8 cellular contexts compared by ENCODE assay signal in the genomic region with DNA sequence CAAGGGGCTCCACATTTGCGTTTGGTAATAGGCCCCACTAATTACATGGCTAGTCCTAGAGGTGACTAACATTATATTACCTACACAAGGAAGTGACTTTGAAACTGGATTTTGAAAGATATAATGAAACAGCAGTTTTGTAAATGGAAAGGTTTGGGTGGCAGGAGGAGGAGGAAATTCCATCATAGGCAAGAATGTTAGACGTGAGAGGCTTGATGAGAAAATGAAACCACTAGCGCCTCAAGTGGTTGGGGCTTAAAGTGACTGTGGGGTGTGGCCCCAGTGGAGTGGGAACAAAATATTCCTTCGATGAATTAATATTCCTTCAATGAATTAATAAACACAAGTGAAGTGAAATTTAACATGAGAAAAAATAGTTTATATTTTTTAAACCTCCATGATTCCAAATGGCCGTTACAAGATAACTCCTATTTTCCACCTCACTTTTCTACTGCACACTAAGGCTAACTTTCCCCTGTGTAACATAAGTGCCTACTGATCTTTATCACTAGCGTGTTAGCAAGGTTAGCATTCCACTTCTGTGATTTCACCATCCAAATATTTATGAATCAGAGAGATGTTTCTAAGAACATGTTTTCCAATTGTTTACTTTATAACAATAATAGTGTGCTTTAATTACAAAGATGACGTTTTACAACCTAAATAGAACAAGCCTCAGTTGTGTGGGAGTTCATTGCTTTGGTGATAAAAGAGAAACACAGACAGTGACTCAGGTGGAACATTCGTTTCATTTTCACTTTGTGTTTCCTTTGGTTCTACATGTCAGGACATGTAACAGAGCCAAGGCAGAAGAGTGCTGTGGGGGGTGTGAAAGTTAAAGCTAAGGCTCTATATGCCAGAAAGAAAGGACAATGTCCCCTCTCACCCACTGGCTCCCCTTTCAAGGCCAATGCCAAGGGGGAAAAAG. TPM values are rescaled to one million over a fixed set of nuclear protein-coding genes. Genes with fewer than 3 reads are reported as not detected.
DNase-seq lines count a peak whose midpoint lies in the region; ATAC-seq lines count a peak whose summit lies in the region.

No MANE protein-coding gene starts in this region.

- DNase-seq in AG20443 (ENCODE audit: low spot score) (peak; percentile 71), NCI-H82 (lab: John Stamatoyannopoulos, UW) (peak; percentile 59), immature natural killer cell (peak; percentile 55 to 61 (median 61)), GM19238 (ENCODE audit: insufficient read length, low spot score) (no peak)
- peak; percentile 19 to 23 for DNase-seq in stimulated activated CD8-positive, alpha-beta memory T cell treated with anti-CD3 and anti-CD28 coated beads, Interleukin-7, amount 100 ng/mL, for 4 hours (ENCODE audit: low read depth in 2 of 2)

- no peaks in the 10 kb centered on the region for H3K9me3 Mint-ChIP-seq in activated naive CD8-positive, alpha-beta T cell (ENCODE audit: low read depth)
- no peaks in the 10 kb centered on the region for H3K9me3 Mint-ChIP-seq in immature natural killer cell

- H3K27ac Mint-ChIP-seq in activated naive CD8-positive, alpha-beta T cell, result peak overlapping the region; percentile 96
- H3K27ac Mint-ChIP-seq in immature natural killer cell, result peak overlapping the region; percentile 61 to 89 (median 83)

- H3K4me1 Mint-ChIP-seq in activated naive CD8-positive, alpha-beta T cell (ENCODE audit: low read depth), result peaks cover 30% of the 10 kb centered on the region
- H3K4me1 Mint-ChIP-seq in immature natural killer cell, result peaks cover 16 to 23% of the 10 kb centered on the region in 2 donors

- H3K4me3 Mint-ChIP-seq in activated naive CD8-positive, alpha-beta T cell, result peak overlapping the region; percentile 73
- peak overlapping the region; percentile 74 to 82 (median 77) for H3K4me3 Mint-ChIP-seq in immature natural killer cell

- H3K36me3 Mint-ChIP-seq in activated naive CD8-positive, alpha-beta T cell, result no peaks in the 10 kb centered on the region
- H3K36me3 Mint-ChIP-seq in immature natural killer cell, result no peaks in the 10 kb centered on the region

- peaks cover 5% of the 10 kb centered on the region for H3K27me3 Mint-ChIP-seq in activated naive CD8-positive, alpha-beta T cell
- H3K27me3 Mint-ChIP-seq in immature natural killer cell (ENCODE audit: low read depth in 3 of 3), result peaks cover 2 to 9% (median 3%) of the 10 kb centered on the region in 3 donors

- peak; percentile 91 for ATAC-seq in GM18519 (IDR thresholded peaks at IDR 0.05; ENCODE audit: low FRiP score, unreplicated experiment)
- peak; percentile 96 for ATAC-seq in HG02973 (IDR thresholded peaks at IDR 0.05; ENCODE audit: unreplicated experiment)

RNA-seq across cellular contexts. Expression of a gene that starts 12.5 kb away (rescaled TPM):
- under 1 TPM in 2 of 3 donors, not detected in 1; 0.40 to 0.70 TPM for polyA plus RNA-seq in immature natural killer cell
